20 cellular contexts compared by ENCODE assay signal in genomic region chr13:65594255-65594654, GRCh38.
DNase-seq lines count a peak whose midpoint lies in the region; ATAC-seq lines count a peak whose summit lies in the region.
"Had no signal": no experiment of that assay in that cellular context is flagged by ENCODE, and none has a peak within 500 bp of the region (broad histone marks: within the 10 kb centered on the region; RNA-seq: fewer than 3 reads in every experiment).

No MANE protein-coding gene starts in this region.

- DNase-seq in GM23248 (peak; percentile 9), amniotic epithelial cell (ENCODE audit: low read depth) (peak; percentile 90), fibroblast of the conjunctiva (ENCODE audit: low read depth) (peak; percentile 26), stromal cell of bone marrow (ENCODE audit: low read depth) (peak; percentile 49)
- no peak for DNase-seq in activated effector memory CD4-positive, alpha-beta T cell treated with anti-CD3 and anti-CD28 coated beads, Interleukin-2, amount 50 U/mL, for 16 hours
- DNase-seq: activated CD8-positive, alpha-beta T cell treated with anti-CD3 and anti-CD28 coated beads for 36 hours; activated naive CD4-positive, alpha-beta T cell treated with anti-CD3 and anti-CD28 coated beads, Interleukin-2, amount 50 U/mL, for 16 hours; activated T-cell treated with anti-CD3 and anti-CD28 coated beads, Interleukin-2, amount 50 U/mL, for 1 hour; BE2C; cortex of kidney; Karpas-422; NCI-H1417; NCI-H774; stimulated activated naive B cell treated with anti-CD40 and anti-IgM and Interleukin-4, amounts not matched to agents 10 μg/mL and 1 μg/mL and 100 μg/mL, for 72 hours; T1000; thyroid gland had no signal

- no peaks in the 10 kb centered on the region for H3K9me3 ChIP-seq in GM23248 (ENCODE audit: low read depth)
- H3K9me3 ChIP-seq: BE2C, right atrium auricular region, thyroid gland had no signal

- H3K79me2 ChIP-seq in GM23248 (ENCODE audit: insufficient read depth) = no peaks in the 10 kb centered on the region

- no peak overlapping the region for H3K4me3 ChIP-seq in GM23248
- H3K4me3 ChIP-seq: right atrium auricular region, thyroid gland had no signal

- H3K27me3 ChIP-seq in GM23248 (replicated peaks; ENCODE audit: insufficient read depth) = no peaks in the 10 kb centered on the region
- H3K27me3 ChIP-seq: BE2C, right atrium auricular region, thyroid gland had no signal

- H3K9ac ChIP-seq in GM23248 = no peak overlapping the region

- H3K36me3 ChIP-seq in GM23248 (ENCODE audit: low read depth) = no peaks in the 10 kb centered on the region
- H3K36me3 ChIP-seq: BE2C, right atrium auricular region, thyroid gland had no signal

- no peaks in the 10 kb centered on the region for H4K20me1 ChIP-seq in GM23248 (ENCODE audit: insufficient read depth)

- H3K27ac ChIP-seq in GM23248 = no peak overlapping the region
- H3K27ac ChIP-seq: right atrium auricular region, thyroid gland had no signal

- H3F3A ChIP-seq in GM23248 (ENCODE audit: insufficient read depth) = no peaks in the 10 kb centered on the region

- no peak for ATAC-seq in HG02885 (IDR thresholded peaks at IDR 0.05; ENCODE audit: poor library complexity, unreplicated experiment)
- ATAC-seq in GM21526 (IDR thresholded peaks at IDR 0.05; ENCODE audit: low FRiP score, unreplicated experiment) = no peak
- ATAC-seq: activated CD8-positive, alpha-beta T cell treated with anti-CD3 and anti-CD28 coated beads for 36 hours; Panc1; stimulated activated naive B cell treated with anti-CD40 and anti-IgM and Interleukin-4, amounts not matched to agents 10 μg/mL and 1 μg/mL and 100 μg/mL, for 72 hours had no signal

- no peaks in the 10 kb centered on the region for H3K4me1 ChIP-seq in GM23248 (ENCODE audit: insufficient read depth)
- H3K4me1 ChIP-seq: right atrium auricular region, thyroid gland had no signal

- in situ Hi-C loops in GM23248 (cut with MboI) = no loop called here

- no peaks in the 10 kb centered on the region for H3K9me2 ChIP-seq in GM23248 (ENCODE audit: insufficient read depth)

- no peak overlapping the region for H3K4me2 ChIP-seq in GM23248 (ENCODE audit: unreplicated experiment)

- no peak overlapping the region for H2AFZ ChIP-seq in GM23248
